ENCODE assay signal across 1 cellular context in genomic region chr3:71551286-71551919, GRCh38.
TF ChIP-seq lines count a peak whose summit lies in the region.

No MANE protein-coding gene starts in this region.

TF ChIP-seq in K562, 482 proteins besides CTCF, POLR2A, EP300 and RAD21:
- TF ChIP-seq SAP30 (IDR thresholded peaks at IDR 0.05; ENCODE audit: borderline replicate concordance, insufficient read depth, low read depth, low read length, poor library complexity, severe bottlenecking) (no peak), MYBL2 (IDR thresholded peaks at IDR 0.05; ENCODE audit: low read depth) (no peak), MYBL2 (CRISPR knock-in tag; IDR thresholded peaks at IDR 0.05; ENCODE audit: borderline replicate concordance) (no peak), DPF2 (IDR thresholded peaks at IDR 0.05) (0 out of 2 replicates have a peak, but pooled peaks have one; percentile 15), TOE1 (IDR thresholded peaks at IDR 0.05; ENCODE audit: borderline replicate concordance) (no peak), TOE1 (CRISPR knock-in tag; IDR thresholded peaks at IDR 0.05; ENCODE audit: borderline replicate concordance, low read depth) (no peak), ZEB2 (IDR thresholded peaks at IDR 0.05) (no peak), SMARCE1 (IDR thresholded peaks at IDR 0.05) (no peak), CEBPG (CRISPR knock-in tag; IDR thresholded peaks at IDR 0.05) (no peak), CEBPG (tag; conservative IDR thresholded peaks at IDR 0.05 in 1 of 2, IDR thresholded peaks at IDR 0.05 in 1 of 2) (peak in 1 of 2 experiments; percentile 16; a peak in 1 of 4 replicates), CEBPB (tag; IDR thresholded peaks at IDR 0.05) (peak; percentile 56), FOXJ2 (tag; IDR thresholded peaks at IDR 0.05) (no peak), CREB1 (IDR thresholded peaks at IDR 0.05) (no peak), CREB1 (CRISPR knock-in tag; IDR thresholded peaks at IDR 0.05) (no peak), ZNF274 (IDR thresholded peaks at IDR 0.05; ENCODE audit: borderline replicate concordance, low read depth, low read length) (no peak), SP1 (CRISPR knock-in tag; IDR thresholded peaks at IDR 0.05) (no peak), USF2 (CRISPR knock-in tag; IDR thresholded peaks at IDR 0.05) (no peak), ZNF347 (CRISPR knock-in tag; IDR thresholded peaks at IDR 0.05; ENCODE audit: low read depth) (no peak)
